ENCODE assay signal across 20 cellular contexts in genomic region chr20:35355372-35355771, GRCh38. TPM values are rescaled to one million over a fixed set of nuclear protein-coding genes. Genes with fewer than 3 reads are reported as not detected.
DNase-seq lines count a peak whose midpoint lies in the region; ATAC-seq, FAIRE-seq and TF ChIP-seq lines count a peak whose summit lies in the region.
"Had no signal": no experiment of that assay in that cellular context is flagged by ENCODE, and none has a peak within 500 bp of the region (broad histone marks: within the 10 kb centered on the region; RNA-seq: fewer than 3 reads in every experiment).

No MANE protein-coding gene starts in this region.

- H3K9me3 ChIP-seq in astrocyte (ENCODE audit: insufficient read depth, low read depth, low read length), result no peaks in the 10 kb centered on the region
- H3K9me3 ChIP-seq in psoas muscle, result no peaks in the 10 kb centered on the region
- H3K9me3 ChIP-seq in right cardiac atrium (ENCODE audit: control insufficient read depth, low read length), result no peaks in the 10 kb centered on the region
- H3K9me3 ChIP-seq: BLaER1, Peyer's patch had no signal

- H3K79me2 ChIP-seq in astrocyte (ENCODE audit: insufficient read depth, low read length), result peaks cover 18% of the 10 kb centered on the region

- H3K27me3 Mint-ChIP-seq in astrocyte (ENCODE audit: low read depth, unreplicated experiment), result no peaks in the 10 kb centered on the region
- no peaks in the 10 kb centered on the region for H3K27me3 Mint-ChIP-seq in T-cell
- no peaks in the 10 kb centered on the region for H3K27me3 Mint-ChIP-seq in activated CD8-positive, alpha-beta memory T cell treated with anti-CD3 and anti-CD28 coated beads, Interleukin-2, amount 10 ng/mL, durations not matched to agents 7 days and 5 days
- H3K27me3 Mint-ChIP-seq: CD4-positive, alpha-beta T cell had no signal

- H3K9me3 Mint-ChIP-seq in astrocyte (ENCODE audit: unreplicated experiment) (no peaks in the 10 kb centered on the region), T-cell (no peaks in the 10 kb centered on the region)
- no peaks in the 10 kb centered on the region for H3K9me3 Mint-ChIP-seq in activated CD8-positive, alpha-beta memory T cell treated with anti-CD3 and anti-CD28 coated beads, Interleukin-2, amount 10 ng/mL, durations not matched to agents 7 days and 5 days (ENCODE audit: low read depth)
- H3K9me3 Mint-ChIP-seq: CD4-positive, alpha-beta T cell had no signal

- H3K36me3 Mint-ChIP-seq in astrocyte (ENCODE audit: low read depth, unreplicated experiment) (peaks cover 8% of the 10 kb centered on the region), T-cell (peaks cover 34% of the 10 kb centered on the region)
- H3K36me3 Mint-ChIP-seq in activated CD8-positive, alpha-beta memory T cell treated with anti-CD3 and anti-CD28 coated beads, Interleukin-2, amount 10 ng/mL, durations not matched to agents 7 days and 5 days, result peaks cover 11% of the 10 kb centered on the region

- H3K27ac Mint-ChIP-seq in astrocyte (ENCODE audit: unreplicated experiment) (no peak overlapping the region), T-cell (no peak overlapping the region)
- H3K27ac Mint-ChIP-seq in activated CD8-positive, alpha-beta memory T cell treated with anti-CD3 and anti-CD28 coated beads, Interleukin-2, amount 10 ng/mL, durations not matched to agents 7 days and 5 days, result no peak overlapping the region
- H3K27ac Mint-ChIP-seq: CD4-positive, alpha-beta T cell had no signal

- no peak overlapping the region for H3K4me2 ChIP-seq in astrocyte (ENCODE audit: low read length)
- H3K4me2 ChIP-seq: BLaER1 had no signal

- H3K27me3 ChIP-seq in astrocyte (ENCODE audit: insufficient read depth, low read length), result no peaks in the 10 kb centered on the region
- no peaks in the 10 kb centered on the region for H3K27me3 ChIP-seq in psoas muscle (ENCODE audit: insufficient read depth in 3 of 3, low read length in 2 of 3)
- no peaks in the 10 kb centered on the region for H3K27me3 ChIP-seq in right cardiac atrium (ENCODE audit: control insufficient read depth, insufficient read depth)
- H3K27me3 ChIP-seq: BLaER1, Peyer's patch had no signal

- H3K4me1 ChIP-seq in astrocyte (ENCODE audit: insufficient read depth, low read length) (peaks cover 2% of the 10 kb centered on the region), psoas muscle (peaks cover 24% of the 10 kb centered on the region), right cardiac atrium (ENCODE audit: control insufficient read depth, insufficient read depth, low read length) (no peaks in the 10 kb centered on the region)
- H3K4me1 ChIP-seq: BLaER1 had no signal

- no peak for FAIRE-seq in astrocyte (lab: Jason Lieb, UNC)
- FAIRE-seq: HepG2 had no signal

- H3K4me3 Mint-ChIP-seq in astrocyte (ENCODE audit: unreplicated experiment), result no peak overlapping the region
- no peak overlapping the region for H3K4me3 Mint-ChIP-seq in T-cell
- H3K4me3 Mint-ChIP-seq in activated CD8-positive, alpha-beta memory T cell treated with anti-CD3 and anti-CD28 coated beads, Interleukin-2, amount 10 ng/mL, durations not matched to agents 7 days and 5 days, result no peak overlapping the region
- H3K4me3 Mint-ChIP-seq: CD4-positive, alpha-beta T cell had no signal

- TF ChIP-seq CTCF in astrocyte (IDR thresholded peaks at IDR 0.05; ENCODE audit: insufficient read depth, low read depth, low read length) (no peak), psoas muscle (IDR thresholded peaks at IDR 0.05) (no peak)

- H3K4me1 Mint-ChIP-seq in astrocyte (ENCODE audit: low read depth, unreplicated experiment) (peaks cover 26% of the 10 kb centered on the region), T-cell (peaks cover 0 to 1% (median 0%) of the 10 kb centered on the region in 3 donors)
- H3K4me1 Mint-ChIP-seq in activated CD8-positive, alpha-beta memory T cell treated with anti-CD3 and anti-CD28 coated beads, Interleukin-2, amount 10 ng/mL, durations not matched to agents 7 days and 5 days, result peaks cover under 1% of the 10 kb centered on the region

- peaks cover 3% of the 10 kb centered on the region for H4K20me1 ChIP-seq in astrocyte (ENCODE audit: insufficient read depth, low read length)
- H4K20me1 ChIP-seq: BLaER1 had no signal

- H2AFZ ChIP-seq in astrocyte (ENCODE audit: low read depth, low read length), result no peak overlapping the region

- CTCF ChIA-PET in T-cell (lab: Charles Lee), result interaction anchor here (0.6 to 1.0 kb wide), 2 partner anchors 57 to 570 kb away, joined by 3 read pairs; no protein-coding TSS in a partner anchor
- CTCF ChIA-PET in activated CD8-positive, alpha-beta memory T cell treated with anti-CD3 and anti-CD28 coated beads, Interleukin-2, amount 10 ng/mL, durations not matched to agents 7 days and 5 days (lab: Charles Lee), result no interaction called here

- POLR2A ChIA-PET in T-cell (lab: Charles Lee), result interaction anchor here in 1 of 2 donors (0.6 kb wide), 1 partner anchor 330 kb away, joined by 3 read pairs; no protein-coding TSS in a partner anchor

- H3K27ac ChIP-seq in astrocyte (ENCODE audit: low read depth, low read length) (no peak overlapping the region), psoas muscle (peak overlapping the region; percentile 2), right cardiac atrium (ENCODE audit: low read length) (no peak overlapping the region)
- H3K27ac ChIP-seq: BLaER1, Peyer's patch had no signal

- ATAC-seq in psoas muscle (no peak), right cardiac atrium (no peak), T-cell (replicated peaks in 1 of 4) (no peak)
- ATAC-seq in activated CD8-positive, alpha-beta memory T cell treated with anti-CD3 and anti-CD28 coated beads, Interleukin-2, amount 10 ng/mL, durations not matched to agents 7 days and 5 days, result no peak
- ATAC-seq: HepG2 had no signal

- peaks cover 22% of the 10 kb centered on the region for H3K36me3 ChIP-seq in astrocyte (ENCODE audit: insufficient read depth, low read length)
- H3K36me3 ChIP-seq in psoas muscle (ENCODE audit: insufficient read depth in 1 of 2, low read depth in 1 of 2), result peaks cover 3 to 48% of the 10 kb centered on the region in 2 donors

- H3K4me3 ChIP-seq in astrocyte (ENCODE audit: insufficient read depth, low read depth, low read length) (no peak overlapping the region), psoas muscle (no peak overlapping the region), right cardiac atrium (ENCODE audit: low read length) (no peak overlapping the region)
- H3K4me3 ChIP-seq: BLaER1, Peyer's patch had no signal

- DNase-seq in astrocyte (ENCODE audit: low read depth) (peak; percentile 40), islet precursor cell (peak; percentile 2), psoas muscle (no peak), right cardiac atrium (no peak), T-cell (no peak)
- DNase-seq in central memory CD4-positive, alpha-beta T cell, result no peak
- DNase-seq in activated CD8-positive, alpha-beta memory T cell treated with anti-CD3 and anti-CD28 coated beads, Interleukin-2, amount 10 ng/mL, durations not matched to agents 7 days and 5 days, result no peak
- DNase-seq: CD4-positive, alpha-beta T cell; COR-L47; DMS79; KBM-7; MM.1S; NCI-H1048; NCI-H1417 treated with DMSO at 0.1 percent for 48 hours; NCI-H187; NCI-H446; NCI-H526; Peyer's patch had no signal

- no peak overlapping the region for H3K9ac ChIP-seq in astrocyte (ENCODE audit: low read length)
- H3K9ac ChIP-seq: BLaER1 had no signal

- intact Hi-C loops in psoas muscle (cut with DNase I), result no loop called here
- intact Hi-C loops in right cardiac atrium (cut with DNase I), result no loop called here

- 88 to 96% (median 95%) methylated on average over 3 of the region's 3 CpGs for WGBS in psoas muscle, 3 donors
- WGBS in right cardiac atrium, result 96% methylated on average over 3 of the region's 3 CpGs

RNA-seq across cellular contexts. Expression of gene UQCC1, which starts 56.4 kb away (rescaled TPM):
- total RNA-seq in astrocyte (44.5 and 49.0 TPM in 2 replicates), psoas muscle (100 to 1,000 TPM in 2 of 4 donors, 10 to 100 TPM in 2; 67.3 to 120 (median 85.8) TPM), right cardiac atrium (100 to 1,000 TPM in 1 of 4 donors, 10 to 100 TPM in 3; 79.0 to 127 (median 84.3) TPM), T-cell (10 to 100 TPM; 27.0 to 51.5 (median 41.5) TPM)
- polyA plus RNA-seq in psoas muscle (100 to 1,000 TPM in 2 of 3 donors, 10 to 100 TPM in 1; 71.8 to 129 (median 118) TPM), right cardiac atrium (67.2 TPM)
- total RNA-seq in activated CD8-positive, alpha-beta memory T cell treated with anti-CD3 and anti-CD28 coated beads, Interleukin-2, amount 10 ng/mL, durations not matched to agents 7 days and 5 days, result 10 to 100 TPM; 64.5 to 73.1 TPM

Comparison
In these comparisons a context has a peak if more than half of its experiments do, and no peak if none do; other contexts are left out.
1. DNase-seq: peak in astrocyte (single experiment) and islet precursor cell (single experiment); none in psoas muscle (0 of 2), right cardiac atrium (0 of 3), central memory CD4-positive, alpha-beta T cell (single experiment), T-cell (0 of 34) and activated CD8-positive, alpha-beta memory T cell treated with anti-CD3 and anti-CD28 coated beads, Interleukin-2, amount 10 ng/mL, durations not matched to agents 7 days and 5 days (single experiment).